8 cellular contexts compared by ENCODE assay signal in genomic region chr5:136689563-136689962, GRCh38.
"Had no signal": no experiment of that assay in that cellular context is flagged by ENCODE, and none has a peak within 500 bp of the region (broad histone marks: within the 10 kb centered on the region; RNA-seq: fewer than 3 reads in every experiment).

No MANE protein-coding gene starts in this region.

- DNase-seq: H9, HCEC 1CT, IMR-90, KBM-7 had no signal

- H3K4me3 ChIP-seq: GM23338 had no signal

- H3K4me2 ChIP-seq: GM23338 had no signal

- ATAC-seq: GM23338 had no signal

- FAIRE-seq: H1, H54, HTR-8/SVneo had no signal

- H2AFZ ChIP-seq: GM23338 had no signal
